ENCODE assay signal across 8 cellular contexts in the genomic region with DNA sequence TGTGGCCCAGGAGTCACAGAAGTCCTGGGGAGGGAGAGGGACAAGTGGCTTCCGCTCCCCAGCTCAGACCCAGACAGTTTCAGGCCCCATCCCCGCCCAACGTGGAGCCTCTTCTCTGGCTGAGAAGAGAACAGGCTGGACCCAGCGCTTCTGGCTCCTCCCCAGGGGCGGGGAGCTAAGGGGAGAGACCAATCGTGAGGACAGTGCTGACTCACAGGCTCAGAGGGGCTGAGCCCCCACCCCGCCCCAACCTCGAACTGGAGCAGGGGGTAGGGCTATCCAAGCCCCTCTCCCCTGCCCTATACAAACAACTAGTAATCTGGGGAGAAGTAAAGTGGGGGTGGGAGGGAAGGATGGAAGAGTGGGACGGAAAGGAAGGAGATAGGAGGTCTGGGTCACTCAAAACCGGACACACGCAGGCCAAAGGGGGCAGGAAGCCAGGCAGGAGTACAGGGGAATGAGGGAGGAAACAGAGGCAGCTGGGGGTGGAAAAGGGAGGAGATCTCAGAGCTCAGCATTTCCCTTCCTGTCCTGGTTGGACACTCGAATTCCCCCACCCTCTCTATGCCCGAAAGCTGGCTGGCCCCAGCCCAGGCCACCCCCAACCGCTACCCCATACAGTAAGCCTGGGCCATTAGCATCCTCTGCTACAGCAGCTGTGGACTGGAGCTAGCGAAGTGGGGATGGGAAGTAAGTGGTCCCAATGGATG. TPM values are rescaled to one million over a fixed set of nuclear protein-coding genes. Genes with fewer than 3 reads are reported as not detected.
DNase-seq lines count a peak whose midpoint lies in the region; ATAC-seq and TF ChIP-seq lines count a peak whose summit lies in the region.

A gene with protein sequence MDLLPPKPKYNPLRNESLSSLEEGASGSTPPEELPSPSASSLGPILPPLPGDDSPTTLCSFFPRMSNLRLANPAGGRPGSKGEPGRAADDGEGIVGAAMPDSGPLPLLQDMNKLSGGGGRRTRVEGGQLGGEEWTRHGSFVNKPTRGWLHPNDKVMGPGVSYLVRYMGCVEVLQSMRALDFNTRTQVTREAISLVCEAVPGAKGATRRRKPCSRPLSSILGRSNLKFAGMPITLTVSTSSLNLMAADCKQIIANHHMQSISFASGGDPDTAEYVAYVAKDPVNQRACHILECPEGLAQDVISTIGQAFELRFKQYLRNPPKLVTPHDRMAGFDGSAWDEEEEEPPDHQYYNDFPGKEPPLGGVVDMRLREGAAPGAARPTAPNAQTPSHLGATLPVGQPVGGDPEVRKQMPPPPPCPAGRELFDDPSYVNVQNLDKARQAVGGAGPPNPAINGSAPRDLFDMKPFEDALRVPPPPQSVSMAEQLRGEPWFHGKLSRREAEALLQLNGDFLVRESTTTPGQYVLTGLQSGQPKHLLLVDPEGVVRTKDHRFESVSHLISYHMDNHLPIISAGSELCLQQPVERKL (minus strand): TSS at position 117 of the 710 bp plus-strand sequence. CDS start 221 bp downstream, outside the sequence.

- H3K27ac ChIP-seq in tibial artery, result peak within 1 kb of the TSS; percentile 95 to 97

- TF ChIP-seq CTCF in tibial artery (IDR thresholded peaks at IDR 0.05), result no peak

- peaks cover 4% of the 10 kb centered on the region in 2 donors for H3K36me3 Mint-ChIP-seq in activated T-cell treated with anti-CD3 and anti-CD28 coated beads, Interleukin-2, amount 50 U/mL, for 72 hours (ENCODE audit: insufficient read depth in 2 of 2)

- H3K36me3 ChIP-seq in tibial artery, result peaks cover 23 to 40% (median 25%) of the 10 kb centered on the region in 3 donors

- peak in 1 of 2 donors; percentile 17 for ATAC-seq in activated T-cell treated with anti-CD3 and anti-CD28 coated beads, Interleukin-2, amount 50 U/mL, for 72 hours (replicated peaks in 1 of 2)
- no peak for ATAC-seq in GM21390 (IDR thresholded peaks at IDR 0.05; ENCODE audit: unreplicated experiment)

- no peaks in the 10 kb centered on the region for H3K9me3 Mint-ChIP-seq in activated T-cell treated with anti-CD3 and anti-CD28 coated beads, Interleukin-2, amount 50 U/mL, for 72 hours

- peaks cover 0 to 57% (median 49%) of the 10 kb centered on the region in 4 donors for H3K4me1 ChIP-seq in tibial artery

- H3K4me3 ChIP-seq in tibial artery, result peak within 1 kb of the TSS; percentile 45 to 76

- H3K4me3 Mint-ChIP-seq in activated T-cell treated with anti-CD3 and anti-CD28 coated beads, Interleukin-2, amount 50 U/mL, for 72 hours, result peak within 1 kb of the TSS; percentile 50 to 65

- intact Hi-C loops in tibial artery (cut with DNase I; ENCODE audit: low total_unique reads), result no loop called here

- no peaks in the 10 kb centered on the region for H3K27me3 ChIP-seq in tibial artery

- DNase-seq in activated effector memory CD4-positive, alpha-beta T cell treated with anti-CD3 and anti-CD28 coated beads, Interleukin-2, amount 50 U/mL, for 16 hours, result peak; percentile 79
- DNase-seq in activated effector memory CD4-positive, alpha-beta T cell treated with Interleukin-2 at 50 U/mL for 16 hours, result no peak
- DNase-seq in NCI-H446 treated with DMSO at 0.1 percent for 48 hours (lab: John Stamatoyannopoulos, UW) (peak; percentile 74), fibroblast of peridontal ligament (ENCODE audit: extremely low read depth) (peak; percentile 90), myocyte (ENCODE audit: low read depth) (peak; percentile 96), tibial artery (peak; percentile 95 to 98)
- peak; percentile 67 to 69 for DNase-seq in activated T-cell treated with anti-CD3 and anti-CD28 coated beads, Interleukin-2, amount 50 U/mL, for 72 hours

- no peaks in the 10 kb centered on the region for H3K27me3 Mint-ChIP-seq in activated T-cell treated with anti-CD3 and anti-CD28 coated beads, Interleukin-2, amount 50 U/mL, for 72 hours (ENCODE audit: low read depth)

- H3K27ac Mint-ChIP-seq in activated T-cell treated with anti-CD3 and anti-CD28 coated beads, Interleukin-2, amount 50 U/mL, for 72 hours, result peak within 1 kb of the TSS; percentile 78

- peaks cover 44% of the 10 kb centered on the region for H3K4me1 Mint-ChIP-seq in activated T-cell treated with anti-CD3 and anti-CD28 coated beads, Interleukin-2, amount 50 U/mL, for 72 hours (ENCODE audit: low read depth)

- no peaks in the 10 kb centered on the region for H3K9me3 ChIP-seq in tibial artery

RNA-seq across cellular contexts. Expression of the gene that starts here (rescaled TPM):
- 10 to 100 TPM; 55.8 to 58.6 TPM for total RNA-seq in activated T-cell treated with anti-CD3 and anti-CD28 coated beads, Interleukin-2, amount 50 U/mL, for 72 hours
- 165 and 171 TPM in 2 replicates for total RNA-seq in myocyte
- polyA plus RNA-seq in myocyte (2012), result 295 TPM
